In genomic region chr17:7889166-7889584, GRCh38 we compare ENCODE assay signal across 1 cellular context.
TF ChIP-seq lines count a peak whose summit lies in the region.

No MANE protein-coding gene starts in this region.

TF ChIP-seq in HepG2, 621 proteins besides CTCF, POLR2A, EP300 and RAD21 (continues in another document):
- TF ChIP-seq GTF2F1 (IDR thresholded peaks at IDR 0.05; ENCODE audit: low read length) (no peak), TCF12 (IDR thresholded peaks at IDR 0.05) (no peak), TCF12 (CRISPR knock-in tag; IDR thresholded peaks at IDR 0.05) (no peak), HIC2 (CRISPR knock-in tag; IDR thresholded peaks at IDR 0.05; ENCODE audit: low read depth) (peak; percentile 83), TRIM22 (IDR thresholded peaks at IDR 0.05) (no peak), HNF4A (CRISPR knock-in tag; IDR thresholded peaks at IDR 0.05) (peak; percentile 31; the same call in 1 of the 2 replicates), PAWR (CRISPR knock-in tag; IDR thresholded peaks at IDR 0.05; ENCODE audit: borderline replicate concordance) (no peak), DNMT1 (CRISPR knock-in tag; IDR thresholded peaks at IDR 0.05) (no peak), KAT7 (CRISPR knock-in tag; IDR thresholded peaks at IDR 0.05; ENCODE audit: borderline replicate concordance) (no peak), SSRP1 (CRISPR knock-in tag; IDR thresholded peaks at IDR 0.05) (no peak), HOXA3 (CRISPR knock-in tag; IDR thresholded peaks at IDR 0.05) (peak; percentile 28; the same call in 1 of the 2 replicates), TFAP4 (IDR thresholded peaks at IDR 0.05; ENCODE audit: borderline replicate concordance, low read depth) (peak; percentile 71; the same call in 1 of the 2 replicates), ZNF20 (CRISPR knock-in tag; IDR thresholded peaks at IDR 0.05) (no peak), ZMYM4 (CRISPR knock-in tag; IDR thresholded peaks at IDR 0.05) (no peak), E2F1 (CRISPR knock-in tag; IDR thresholded peaks at IDR 0.05) (no peak), ZNF354B (CRISPR knock-in tag; IDR thresholded peaks at IDR 0.05) (no peak), ZFP41 (CRISPR knock-in tag; IDR thresholded peaks at IDR 0.05; ENCODE audit: borderline replicate concordance) (no peak), SP1 (IDR thresholded peaks at IDR 0.05) (no peak), SP1 (CRISPR knock-in tag; IDR thresholded peaks at IDR 0.05) (no peak), ZFP62 (CRISPR knock-in tag; IDR thresholded peaks at IDR 0.05) (no peak), NR2F1 (CRISPR knock-in tag; IDR thresholded peaks at IDR 0.05) (0 out of 4 replicates have a peak, but pooled peaks of 1 of the 2 experiments have one; percentile 55), ZNF484 (CRISPR knock-in tag; IDR thresholded peaks at IDR 0.05; ENCODE audit: borderline replicate concordance, low read depth) (no peak), SAP130 (CRISPR knock-in tag; IDR thresholded peaks at IDR 0.05; ENCODE audit: low read depth) (peak; percentile 52; the same call in 1 of the 2 replicates), ZNF775 (CRISPR knock-in tag; IDR thresholded peaks at IDR 0.05; ENCODE audit: borderline replicate concordance) (no peak), LBX2 (CRISPR knock-in tag; IDR thresholded peaks at IDR 0.05; ENCODE audit: borderline replicate concordance) (no peak), IRX3 (CRISPR knock-in tag; IDR thresholded peaks at IDR 0.05; ENCODE audit: borderline replicate concordance, low read depth) (no peak), CBFB (CRISPR knock-in tag; IDR thresholded peaks at IDR 0.05) (no peak), ZNF7 (CRISPR knock-in tag; IDR thresholded peaks at IDR 0.05) (no peak), HMGXB4 (CRISPR knock-in tag; IDR thresholded peaks at IDR 0.05; ENCODE audit: borderline replicate concordance in 1 of 2, low read depth in 1 of 2) (no peak; a peak in 1 of 4 replicates), ZGPAT (CRISPR knock-in tag; IDR thresholded peaks at IDR 0.05) (0 out of 2 replicates have a peak, but pooled peaks have one; percentile 20), ZNF687 (CRISPR knock-in tag; IDR thresholded peaks at IDR 0.05) (peak; percentile 61), AHR (CRISPR knock-in tag; IDR thresholded peaks at IDR 0.05) (no peak), MAX (IDR thresholded peaks at IDR 0.05) (peak; percentile 38; the same call in 1 of the 2 replicates), ZSCAN21 (CRISPR knock-in tag; IDR thresholded peaks at IDR 0.05; ENCODE audit: borderline replicate concordance) (0 out of 2 replicates have a peak, but pooled peaks have one; percentile 38), KMT2B (CRISPR knock-in tag; IDR thresholded peaks at IDR 0.05) (no peak), IRF2 (CRISPR knock-in tag; IDR thresholded peaks at IDR 0.05) (no peak), ZNF710 (CRISPR knock-in tag; IDR thresholded peaks at IDR 0.05; ENCODE audit: borderline replicate concordance) (no peak), NR2C2 (CRISPR knock-in tag; IDR thresholded peaks at IDR 0.05; ENCODE audit: borderline replicate concordance) (peak; percentile 64), ZNF281 (CRISPR knock-in tag; IDR thresholded peaks at IDR 0.05; ENCODE audit: borderline replicate concordance) (peak; percentile 24; the same call in 1 of the 2 replicates), KDM2A (CRISPR knock-in tag; IDR thresholded peaks at IDR 0.05; ENCODE audit: borderline replicate concordance, low read depth) (peak; percentile 46; the same call in 1 of the 2 replicates), ZNF564 (CRISPR knock-in tag; IDR thresholded peaks at IDR 0.05) (no peak), TOE1 (CRISPR knock-in tag; IDR thresholded peaks at IDR 0.05) (no peak), EED (CRISPR knock-in tag; IDR thresholded peaks at IDR 0.05) (no peak)
